Comparison of ENCODE assay signal across 14 cellular contexts in genomic region chr17:42202696-42203095, GRCh38. TPM values are rescaled to one million over a fixed set of nuclear protein-coding genes. Genes with fewer than 3 reads are reported as not detected.
"Had no signal": no experiment of that assay in that cellular context is flagged by ENCODE, and none has a peak within 500 bp of the region (broad histone marks: within the 10 kb centered on the region; RNA-seq: fewer than 3 reads in every experiment).

No MANE protein-coding gene starts in this region.

- H3K27ac ChIP-seq: foreskin keratinocyte, transverse colon had no signal

- H3K4me1 ChIP-seq: foreskin keratinocyte had no signal

- DNase-seq: activated CD4-positive, alpha-beta T cell treated with anti-CD3 and anti-CD28 coated beads, Interleukin-2, amount 50 U/mL, for 48 hours; activated T-cell treated with anti-CD3 and anti-CD28 coated beads, Interleukin-2, amount 50 U/mL, for 72 hours; foreskin keratinocyte; head of caudate nucleus; islet precursor cell; SHP77 treated with DMSO at 0.1 percent for 48 hours; transverse colon had no signal

- H3K27ac Mint-ChIP-seq: T-helper 1 cell treated with Interleukin-12 subunit alpha and Interleukin-12 subunit beta and Interleukin-4 antibody, amounts not matched to agents 30 μg/mL and 1 μg/mL, for 36 hours had no signal

- ATAC-seq: activated T-cell treated with anti-CD3 and anti-CD28 coated beads, Interleukin-2, amount 50 U/mL, for 72 hours; foreskin keratinocyte had no signal

- H3K4me3 ChIP-seq: esophagus muscularis mucosa, transverse colon had no signal

- H3K9me3 Mint-ChIP-seq: activated T-cell treated with anti-CD3 and anti-CD28 coated beads, Interleukin-2, amount 50 U/mL, for 72 hours; T-helper 1 cell treated with Interleukin-12 subunit alpha and Interleukin-12 subunit beta and Interleukin-4 antibody, amounts not matched to agents 30 μg/mL and 1 μg/mL, for 36 hours had no signal

- H3K27me3 ChIP-seq: esophagus muscularis mucosa, foreskin keratinocyte, transverse colon had no signal

- FAIRE-seq: TTC549 had no signal

- H3K9me3 ChIP-seq: esophagus muscularis mucosa, transverse colon had no signal

- H3K4me3 Mint-ChIP-seq: activated T-cell treated with anti-CD3 and anti-CD28 coated beads, Interleukin-2, amount 50 U/mL, for 72 hours; T-helper 1 cell treated with Interleukin-12 subunit alpha and Interleukin-12 subunit beta and Interleukin-4 antibody, amounts not matched to agents 30 μg/mL and 1 μg/mL, for 36 hours had no signal

RNA-seq across cellular contexts. Expression of gene HCRT, which starts 17.4 kb away (rescaled TPM):
- total RNA-seq: activated T-cell treated with anti-CD3 and anti-CD28 coated beads, Interleukin-2, amount 50 U/mL, for 72 hours; chondrocyte; esophagus muscularis mucosa; foreskin keratinocyte; liver; mesenteric fat pad; skeletal muscle tissue; transverse colon had no signal

RNA-seq across cellular contexts. Expression of gene KCNH4, which starts 21.8 kb away (rescaled TPM):
- total RNA-seq: chondrocyte, foreskin keratinocyte, liver, skeletal muscle tissue, transverse colon had no signal
